In genomic region chr1:167797005-167797404, GRCh38 we compare ENCODE assay signal across 8 cellular contexts.
DNase-seq lines count a peak whose midpoint lies in the region; ATAC-seq, FAIRE-seq and TF ChIP-seq lines count a peak whose summit lies in the region.

No MANE protein-coding gene starts in this region.

- DNase-seq in A549 (ENCODE audit: low read depth in 1 of 2, low spot score in 1 of 2) = peak in 1 of 2 experiments; percentile 58
- peak; percentile 40 to 65 for DNase-seq in HL-60 (ENCODE audit: low read depth in 1 of 2, low spot score in 1 of 2)
- peak; percentile 97 for DNase-seq in amniotic epithelial cell (ENCODE audit: low read depth)
- peak; percentile 73 for DNase-seq in hepatocyte (ENCODE audit: low spot score)
- DNase-seq in skeletal muscle cell (ENCODE audit: low read depth) = peak; percentile 99
- DNase-seq in NCI-H510A treated with DMSO at 0.1 percent for 48 hours (lab: John Stamatoyannopoulos, UW) = no peak

- no peaks in the 10 kb centered on the region for H3K27me3 ChIP-seq in HL-60 (ENCODE audit: insufficient read depth, poor library complexity, severe bottlenecking)
- no peaks in the 10 kb centered on the region for H3K27me3 ChIP-seq in hepatocyte

- TF ChIP-seq CTCF in A549 (IDR thresholded peaks at IDR 0.05) = no peak
- TF ChIP-seq CTCF in HL-60 (IDR thresholded peaks at IDR 0.05; ENCODE audit: insufficient read depth, low read length) = no peak
- TF ChIP-seq CTCF in hepatocyte (IDR thresholded peaks at IDR 0.05; ENCODE audit: poor library complexity) = no peak

- TF ChIP-seq POLR2A in A549 (IDR thresholded peaks at IDR 0.05; ENCODE audit: low read length) = no peak

- H3K4me1 ChIP-seq in A549 (peaks cover 28% of the 10 kb centered on the region; the same call in 2 of the 3 replicates), hepatocyte (ENCODE audit: insufficient read depth) (peaks cover 31% of the 10 kb centered on the region)

- TF ChIP-seq EP300 in A549 (IDR thresholded peaks at IDR 0.05) = no peak

- H3K79me2 ChIP-seq in hepatocyte = no peaks in the 10 kb centered on the region

- H3K4me2 ChIP-seq in A549 = peak overlapping the region; percentile 56
- H3K4me2 ChIP-seq in hepatocyte = peak overlapping the region; percentile 32

- FAIRE-seq in A549 (lab: Jason Lieb, UNC) = no peak

- no peaks in the 10 kb centered on the region for H3K9me2 ChIP-seq in hepatocyte (replicated peaks; ENCODE audit: insufficient read depth)

- no peaks in the 10 kb centered on the region for H4K20me1 ChIP-seq in hepatocyte (ENCODE audit: insufficient read depth, poor library complexity, severe bottlenecking)

- H3K4me3 ChIP-seq in A549 (no peak overlapping the region), HL-60 (replicated peaks; ENCODE audit: insufficient read depth, low read length) (no peak overlapping the region), hepatocyte (no peak overlapping the region), skeletal muscle cell (ENCODE audit: low read depth, low read length) (no peak overlapping the region)

- H3K9me3 ChIP-seq in A549 (no peaks in the 10 kb centered on the region), hepatocyte (ENCODE audit: low read depth) (no peaks in the 10 kb centered on the region)

- CTCF ChIA-PET in A549 (lab: Yijun Ruan, JAX) = interaction anchor here (0.6 kb wide), 1 partner anchor 230 kb away, joined by 3 read pairs; no protein-coding TSS in a partner anchor

- H3K27ac ChIP-seq in A549 (peak overlapping the region; percentile 35 to 44), HL-60 (replicated peaks) (no peak overlapping the region), hepatocyte (peak overlapping the region; percentile 38)

- TF ChIP-seq RAD21 in A549 (conservative IDR thresholded peaks at IDR 0.05 in 1 of 2, IDR thresholded peaks at IDR 0.05 in 1 of 2) = no peak

- no peaks in the 10 kb centered on the region for H3K36me3 ChIP-seq in hepatocyte (replicated peaks; ENCODE audit: insufficient read depth, low read depth)

- WGBS in A549 (ENCODE audit: missing lambda C conversion rate) = 0% methylated on average over 2 of the region's 2 CpGs
- 12% methylated on average over 2 of the region's 2 CpGs for WGBS in hepatocyte (ENCODE audit: low lambda C conversion rate, missing lambda C conversion rate)

- no peak overlapping the region for H2AFZ ChIP-seq in hepatocyte

- POLR2A ChIA-PET in A549 (lab: Yijun Ruan, JAX) = interaction anchor here (1.0 kb wide), 1 partner anchor 23 kb away, joined by 4 read pairs; no protein-coding TSS in a partner anchor

- peak; percentile 87 to 94 for ATAC-seq in A549
- no peak for ATAC-seq in GM18858 (IDR thresholded peaks at IDR 0.05; ENCODE audit: unreplicated experiment)
- ATAC-seq in HG02970 (IDR thresholded peaks at IDR 0.05; ENCODE audit: low FRiP score, unreplicated experiment) = no peak

TF ChIP-seq in A549, 52 proteins besides CTCF, POLR2A, EP300 and RAD21:
- TF ChIP-seq ZSCAN20 (CRISPR knock-in tag; IDR thresholded peaks at IDR 0.05) (no peak), MAFK (IDR thresholded peaks at IDR 0.05; ENCODE audit: partially characterized antibody) (peak; percentile 27), CEBPB (IDR thresholded peaks at IDR 0.05) (peak in 1 of 2 experiments; percentile 61; a peak in 2 of 4 replicates)

Comparison
In these comparisons a context has a peak if more than half of its experiments do, and no peak if none do; other contexts are left out.
1. ATAC-seq: peak in A549 (2 of 2); none in GM18858 (single experiment) and HG02970 (single experiment).